16 cellular contexts compared by ENCODE assay signal in the genomic region with DNA sequence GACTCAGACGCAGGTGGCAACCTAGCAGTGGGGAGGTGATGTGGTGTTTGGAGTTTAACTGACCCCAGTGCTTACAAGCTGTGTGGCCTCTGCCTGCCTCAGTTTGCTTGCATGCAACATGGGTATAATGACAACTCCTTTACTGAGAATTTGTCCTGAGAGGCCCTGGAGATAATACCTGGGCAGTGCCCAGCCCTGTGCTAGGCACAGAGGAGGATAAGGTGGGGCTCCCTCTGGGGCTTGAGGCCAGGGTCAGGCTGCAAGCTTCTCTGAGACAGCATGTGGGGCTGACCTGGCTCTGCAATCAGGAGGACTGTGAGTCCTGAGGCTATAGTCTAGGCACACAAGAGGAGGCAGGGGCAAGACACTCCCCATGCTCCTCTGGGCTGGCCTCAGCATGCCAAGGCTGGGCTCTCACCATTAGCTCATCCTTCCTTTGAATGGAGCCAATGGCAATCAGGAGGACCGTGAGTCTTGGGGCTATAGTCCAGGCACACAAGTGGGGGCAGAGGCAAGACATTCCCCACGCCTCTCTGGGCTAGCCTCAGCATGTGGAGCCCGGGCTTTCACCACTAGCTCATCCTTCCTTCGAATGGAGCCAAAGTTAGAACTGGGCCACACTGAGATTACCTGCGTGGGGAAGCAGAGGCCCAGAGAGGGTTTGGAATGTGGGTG.
DNase-seq lines count a peak whose midpoint lies in the region; ATAC-seq and TF ChIP-seq lines count a peak whose summit lies in the region.
"Had no signal": no experiment of that assay in that cellular context is flagged by ENCODE, and none has a peak within 500 bp of the region (broad histone marks: within the 10 kb centered on the region; RNA-seq: fewer than 3 reads in every experiment).

No MANE protein-coding gene starts in this region.

- no peak overlapping the region for H2BK5ac ChIP-seq in neuronal stem cell (ENCODE audit: low read length)
- no peak overlapping the region for H2BK5ac ChIP-seq in mesendoderm (ENCODE audit: low read length)

- H2BK120ac ChIP-seq in neuronal stem cell (ENCODE audit: low read depth, low read length) (no peak overlapping the region), mesendoderm (ENCODE audit: low read depth, low read length) (no peak overlapping the region)

- H3K4me3 ChIP-seq in neuronal stem cell (ENCODE audit: low read length in 2 of 2) (no peak overlapping the region), mesendoderm (ENCODE audit: low read length) (no peak overlapping the region)
- H3K4me3 ChIP-seq: BLaER1 had no signal

- H3K36me3 Mint-ChIP-seq in natural killer cell treated with Interleukin-12 subunit alpha and Interleukin-12 subunit beta and Interleukin-15 and Interleukin-18, amount 100 ng/mL, for 72 hours: no peaks in the 10 kb centered on the region
- H3K36me3 Mint-ChIP-seq in natural killer cell: no peaks in the 10 kb centered on the region
- H3K36me3 Mint-ChIP-seq: CD8-positive, alpha-beta memory T cell had no signal

- no peak overlapping the region for H2AFZ ChIP-seq in neuronal stem cell (ENCODE audit: low read length)

- H3K9ac ChIP-seq in neuronal stem cell (ENCODE audit: low read depth, low read length, poor library complexity) (no peak overlapping the region), mesendoderm (ENCODE audit: low read length) (no peak overlapping the region)
- H3K9ac ChIP-seq: BLaER1 had no signal

- H3K23ac ChIP-seq in neuronal stem cell (ENCODE audit: low read depth, low read length, poor library complexity) (no peak overlapping the region), mesendoderm (ENCODE audit: low read length) (no peak overlapping the region)

- H2AK5ac ChIP-seq in neuronal stem cell (ENCODE audit: low read depth, low read length): peak overlapping the region; percentile 36
- H2AK5ac ChIP-seq in mesendoderm (ENCODE audit: low read length): no peak overlapping the region

- no peak overlapping the region for H3K14ac ChIP-seq in neuronal stem cell (ENCODE audit: low read length)

- no peak overlapping the region for H4K5ac ChIP-seq in mesendoderm (ENCODE audit: low read length)

- H3K4me1 Mint-ChIP-seq in natural killer cell treated with Interleukin-12 subunit alpha and Interleukin-12 subunit beta and Interleukin-15 and Interleukin-18, amount 100 ng/mL, for 72 hours (ENCODE audit: low read depth in 2 of 2): peaks cover 5 to 9% of the 10 kb centered on the region in 2 donors
- peaks cover 9 to 13% of the 10 kb centered on the region in 2 donors for H3K4me1 Mint-ChIP-seq in natural killer cell
- H3K4me1 Mint-ChIP-seq: CD8-positive, alpha-beta memory T cell had no signal

- intact Hi-C loops in natural killer cell (cut with micrococcal nuclease): no loop called here

- no peaks in the 10 kb centered on the region for H3K9me3 Mint-ChIP-seq in natural killer cell treated with Interleukin-12 subunit alpha and Interleukin-12 subunit beta and Interleukin-15 and Interleukin-18, amount 100 ng/mL, for 72 hours
- no peaks in the 10 kb centered on the region for H3K9me3 Mint-ChIP-seq in natural killer cell
- H3K9me3 Mint-ChIP-seq: CD8-positive, alpha-beta memory T cell; HFFc6 had no signal

- H3K4me1 ChIP-seq in neuronal stem cell (ENCODE audit: control insufficient read depth in 2 of 2, insufficient read depth in 1 of 2, low read depth in 1 of 2, low read length in 2 of 2) (peaks cover 21 to 32% of the 10 kb centered on the region in 2 donors), mesendoderm (ENCODE audit: control insufficient read depth, low read depth, low read length) (peaks cover under 1% of the 10 kb centered on the region)

- H3K36me3 ChIP-seq in neuronal stem cell (replicated peaks in 1 of 2; ENCODE audit: control insufficient read depth in 2 of 2, insufficient read depth in 2 of 2, low read length in 2 of 2) (no peaks in the 10 kb centered on the region), mesendoderm (ENCODE audit: control insufficient read depth, insufficient read depth, low read length) (no peaks in the 10 kb centered on the region)
- H3K36me3 ChIP-seq: BLaER1 had no signal

- peak; percentile 6 for DNase-seq in natural killer cell treated with Interleukin-12 subunit alpha and Interleukin-12 subunit beta and Interleukin-15 and Interleukin-18, amount 100 ng/mL, for 72 hours (ENCODE audit: low spot score)
- DNase-seq in natural killer cell (no peak), neuronal stem cell (ENCODE audit: low spot score) (no peak), mesendoderm (no peak)
- DNase-seq: 8988T; AML-193; Caco-2; CD8-positive, alpha-beta memory T cell; DND-41; GDM1; HCEC 1CT; HFFc6 had no signal

- TF ChIP-seq CTCF in natural killer cell (IDR thresholded peaks at IDR 0.05): no peak

- H3K27me3 Mint-ChIP-seq in natural killer cell treated with Interleukin-12 subunit alpha and Interleukin-12 subunit beta and Interleukin-15 and Interleukin-18, amount 100 ng/mL, for 72 hours: peaks cover 0 to 2% of the 10 kb centered on the region in 2 donors
- no peaks in the 10 kb centered on the region for H3K27me3 Mint-ChIP-seq in natural killer cell (ENCODE audit: low read depth in 2 of 2)

- no peak for ATAC-seq in natural killer cell treated with Interleukin-12 subunit alpha and Interleukin-12 subunit beta and Interleukin-15 and Interleukin-18, amount 100 ng/mL, for 72 hours
- ATAC-seq in natural killer cell: no peak
- peak; percentile 91 for ATAC-seq in esophagus mucosa
- no peak for ATAC-seq in GM19395 (IDR thresholded peaks at IDR 0.05; ENCODE audit: unreplicated experiment)
- ATAC-seq in HG03025 (IDR thresholded peaks at IDR 0.05; ENCODE audit: low FRiP score, unreplicated experiment): no peak

- no peak overlapping the region for H3K56ac ChIP-seq in mesendoderm (ENCODE audit: low read length)

- H3K27me3 ChIP-seq in neuronal stem cell (ENCODE audit: control insufficient read depth in 3 of 3, insufficient read depth in 3 of 3, low read depth in 1 of 3, low read length in 3 of 3) (peaks cover 0 to 11% (median 0%) of the 10 kb centered on the region in 3 experiments), mesendoderm (ENCODE audit: insufficient read depth, low read length, poor library complexity) (no peaks in the 10 kb centered on the region)
- H3K27me3 ChIP-seq: BLaER1 had no signal

- H3K79me2 ChIP-seq in mesendoderm (ENCODE audit: control insufficient read depth, insufficient read depth, low read length): no peaks in the 10 kb centered on the region

- H3K79me1 ChIP-seq in neuronal stem cell (ENCODE audit: low read depth, low read length): no peaks in the 10 kb centered on the region
- no peaks in the 10 kb centered on the region for H3K79me1 ChIP-seq in mesendoderm (ENCODE audit: low read length)

- no peak overlapping the region for H3K27ac Mint-ChIP-seq in natural killer cell treated with Interleukin-12 subunit alpha and Interleukin-12 subunit beta and Interleukin-15 and Interleukin-18, amount 100 ng/mL, for 72 hours
- H3K27ac Mint-ChIP-seq in natural killer cell: no peak overlapping the region
- H3K27ac Mint-ChIP-seq: CD8-positive, alpha-beta memory T cell; HFFc6 had no signal

- H3K4ac ChIP-seq in neuronal stem cell (ENCODE audit: low read length): no peak overlapping the region
- no peak overlapping the region for H3K4ac ChIP-seq in mesendoderm (ENCODE audit: low read depth, low read length)

- no peak overlapping the region for H2BK12ac ChIP-seq in neuronal stem cell (ENCODE audit: low read length)

- WGBS in neuronal stem cell (ENCODE audit: extremely low coverage in 2 of 2, insufficient read length in 2 of 2, insufficient replicate concordance in 1 of 2), 2 donors: no CpG with 5 or more reads among the region's 6 CpGs
- no CpG with 5 or more reads among the region's 6 CpGs for WGBS in mesendoderm (ENCODE audit: extremely low coverage, insufficient coverage, low lambda C conversion rate)

- H3K4me3 Mint-ChIP-seq in natural killer cell treated with Interleukin-12 subunit alpha and Interleukin-12 subunit beta and Interleukin-15 and Interleukin-18, amount 100 ng/mL, for 72 hours: no peak overlapping the region
- H3K4me3 Mint-ChIP-seq in natural killer cell: no peak overlapping the region
- H3K4me3 Mint-ChIP-seq: CD8-positive, alpha-beta memory T cell; HFFc6 had no signal

- H3K27ac ChIP-seq in neuronal stem cell (replicated peaks; ENCODE audit: low read length) (no peak overlapping the region), mesendoderm (ENCODE audit: low read depth, low read length) (no peak overlapping the region)
- H3K27ac ChIP-seq: BLaER1 had no signal

- H4K91ac ChIP-seq in neuronal stem cell (ENCODE audit: low read depth, low read length, poor library complexity): peak overlapping the region; percentile 60

- H3K18ac ChIP-seq in neuronal stem cell (ENCODE audit: low read length) (no peak overlapping the region), mesendoderm (ENCODE audit: low read length) (no peak overlapping the region)

- no peak overlapping the region for H2BK15ac ChIP-seq in neuronal stem cell (ENCODE audit: low read length)
- H2BK15ac ChIP-seq in mesendoderm (replicated peaks; ENCODE audit: low read depth): no peak overlapping the region

- H3K4me2 ChIP-seq in neuronal stem cell (ENCODE audit: insufficient read depth, low read length, poor library complexity, severe bottlenecking) (no peak overlapping the region), mesendoderm (ENCODE audit: low read length) (no peak overlapping the region)
- H3K4me2 ChIP-seq: BLaER1 had no signal

- H3K9me3 ChIP-seq in neuronal stem cell (replicated peaks in 1 of 2; ENCODE audit: control insufficient read depth in 2 of 2, insufficient read depth in 1 of 2, low read depth in 1 of 2, low read length in 2 of 2): no peaks in the 10 kb centered on the region
- H3K9me3 ChIP-seq: BLaER1, Caco-2 had no signal

- H4K8ac ChIP-seq in neuronal stem cell (ENCODE audit: low read depth, low read length): no peak overlapping the region
- H4K8ac ChIP-seq in mesendoderm (ENCODE audit: low read depth, low read length): no peak overlapping the region
